Comparison of ENCODE assay signal across 1 cellular context in the genomic region with DNA sequence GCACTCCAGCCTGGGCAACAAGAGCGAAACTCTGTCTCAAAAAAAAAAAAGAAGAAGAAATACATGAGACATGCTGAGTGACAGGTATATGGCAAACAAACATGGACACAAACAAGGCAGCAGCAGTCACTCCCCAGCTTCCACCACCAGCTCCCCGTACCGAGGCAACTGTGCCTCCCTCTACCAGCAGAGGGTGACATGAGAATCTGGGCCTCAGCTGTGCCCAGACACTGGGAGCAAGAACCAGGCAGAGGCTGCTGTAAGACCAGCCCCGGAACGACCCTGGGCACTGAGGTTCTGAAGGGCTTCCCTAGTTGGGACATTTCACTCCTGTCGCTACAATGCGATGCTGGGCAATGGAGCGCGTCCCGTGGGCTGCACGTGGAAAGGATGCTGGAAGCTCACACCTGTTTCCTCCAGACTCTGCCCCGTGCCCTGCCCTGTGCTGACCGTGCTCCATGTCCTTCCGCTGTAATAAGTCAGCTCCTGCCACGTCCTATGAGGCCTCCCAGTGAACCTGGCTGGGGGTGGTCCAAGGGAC.
TF ChIP-seq lines count a peak whose summit lies in the region.

No MANE protein-coding gene starts in this region.

TF ChIP-seq in HepG2, 621 proteins besides CTCF, POLR2A, EP300 and RAD21:
- no peak for TF ChIP-seq ZNF430 (CRISPR knock-in tag; IDR thresholded peaks at IDR 0.05)
- peak; percentile 54; the same call in 1 of the 2 replicates for TF ChIP-seq SP4 (CRISPR knock-in tag; IDR thresholded peaks at IDR 0.05)
- TF ChIP-seq, protein P1, sequence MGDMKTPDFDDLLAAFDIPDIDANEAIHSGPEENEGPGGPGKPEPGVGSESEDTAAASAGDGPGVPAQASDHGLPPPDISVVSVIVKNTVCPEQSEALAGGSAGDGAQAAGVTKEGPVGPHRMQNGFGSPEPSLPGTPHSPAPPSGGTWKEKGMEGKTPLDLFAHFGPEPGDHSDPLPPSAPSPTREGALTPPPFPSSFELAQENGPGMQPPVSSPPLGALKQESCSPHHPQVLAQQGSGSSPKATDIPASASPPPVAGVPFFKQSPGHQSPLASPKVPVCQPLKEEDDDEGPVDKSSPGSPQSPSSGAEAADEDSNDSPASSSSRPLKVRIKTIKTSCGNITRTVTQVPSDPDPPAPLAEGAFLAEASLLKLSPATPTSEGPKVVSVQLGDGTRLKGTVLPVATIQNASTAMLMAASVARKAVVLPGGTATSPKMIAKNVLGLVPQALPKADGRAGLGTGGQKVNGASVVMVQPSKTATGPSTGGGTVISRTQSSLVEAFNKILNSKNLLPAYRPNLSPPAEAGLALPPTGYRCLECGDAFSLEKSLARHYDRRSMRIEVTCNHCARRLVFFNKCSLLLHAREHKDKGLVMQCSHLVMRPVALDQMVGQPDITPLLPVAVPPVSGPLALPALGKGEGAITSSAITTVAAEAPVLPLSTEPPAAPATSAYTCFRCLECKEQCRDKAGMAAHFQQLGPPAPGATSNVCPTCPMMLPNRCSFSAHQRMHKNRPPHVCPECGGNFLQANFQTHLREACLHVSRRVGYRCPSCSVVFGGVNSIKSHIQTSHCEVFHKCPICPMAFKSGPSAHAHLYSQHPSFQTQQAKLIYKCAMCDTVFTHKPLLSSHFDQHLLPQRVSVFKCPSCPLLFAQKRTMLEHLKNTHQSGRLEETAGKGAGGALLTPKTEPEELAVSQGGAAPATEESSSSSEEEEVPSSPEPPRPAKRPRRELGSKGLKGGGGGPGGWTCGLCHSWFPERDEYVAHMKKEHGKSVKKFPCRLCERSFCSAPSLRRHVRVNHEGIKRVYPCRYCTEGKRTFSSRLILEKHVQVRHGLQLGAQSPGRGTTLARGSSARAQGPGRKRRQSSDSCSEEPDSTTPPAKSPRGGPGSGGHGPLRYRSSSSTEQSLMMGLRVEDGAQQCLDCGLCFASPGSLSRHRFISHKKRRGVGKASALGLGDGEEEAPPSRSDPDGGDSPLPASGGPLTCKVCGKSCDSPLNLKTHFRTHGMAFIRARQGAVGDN (CRISPR knock-in tag; IDR thresholded peaks at IDR 0.05), result peak; percentile 37; the same call in 1 of the 2 replicates
- no peak for TF ChIP-seq SMYD3 (CRISPR knock-in tag; IDR thresholded peaks at IDR 0.05)
- TF ChIP-seq STAG1 (CRISPR knock-in tag; IDR thresholded peaks at IDR 0.05), result peak; percentile 65
- no peak for TF ChIP-seq SCMH1 (CRISPR knock-in tag; IDR thresholded peaks at IDR 0.05; ENCODE audit: borderline replicate concordance)
- no peak for TF ChIP-seq HHEX (CRISPR knock-in tag; IDR thresholded peaks at IDR 0.05)
- TF ChIP-seq, protein P2, sequence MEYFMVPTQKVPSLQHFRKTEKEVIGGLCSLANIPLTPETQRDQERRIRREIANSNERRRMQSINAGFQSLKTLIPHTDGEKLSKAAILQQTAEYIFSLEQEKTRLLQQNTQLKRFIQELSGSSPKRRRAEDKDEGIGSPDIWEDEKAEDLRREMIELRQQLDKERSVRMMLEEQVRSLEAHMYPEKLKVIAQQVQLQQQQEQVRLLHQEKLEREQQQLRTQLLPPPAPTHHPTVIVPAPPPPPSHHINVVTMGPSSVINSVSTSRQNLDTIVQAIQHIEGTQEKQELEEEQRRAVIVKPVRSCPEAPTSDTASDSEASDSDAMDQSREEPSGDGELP (IDR thresholded peaks at IDR 0.05; ENCODE audit: borderline replicate concordance, low read depth), result peak; percentile 39; the same call in 1 of the 2 replicates
- TF ChIP-seq PHF8 (CRISPR knock-in tag; IDR thresholded peaks at IDR 0.05), result no peak
- TF ChIP-seq JUN (CRISPR knock-in tag; IDR thresholded peaks at IDR 0.05), result no peak
- TF ChIP-seq CCDC6 (CRISPR knock-in tag; IDR thresholded peaks at IDR 0.05), result no peak
- TF ChIP-seq ZNF264 (CRISPR knock-in tag; IDR thresholded peaks at IDR 0.05), result no peak
- TF ChIP-seq TEAD3 (CRISPR knock-in tag; optimal IDR thresholded peaks at IDR 0.05; ENCODE audit: borderline replicate concordance), result no peak
- 0 out of 2 replicates have a peak, but pooled peaks have one; percentile 3 for TF ChIP-seq ZNF333 (CRISPR knock-in tag; IDR thresholded peaks at IDR 0.05; ENCODE audit: borderline replicate concordance)
- TF ChIP-seq XRCC5 (optimal IDR thresholded peaks at IDR 0.05; ENCODE audit: low read length), result peak; percentile 53
- peak; percentile 57; the same call in 1 of the 2 replicates for TF ChIP-seq SMC3 (IDR thresholded peaks at IDR 0.05; ENCODE audit: low read length)
- no peak for TF ChIP-seq ZNF24 (IDR thresholded peaks at IDR 0.05)
- TF ChIP-seq FOXK1 (CRISPR knock-in tag; IDR thresholded peaks at IDR 0.05; ENCODE audit: borderline replicate concordance, low read depth), result no peak
- TF ChIP-seq, protein P3, sequence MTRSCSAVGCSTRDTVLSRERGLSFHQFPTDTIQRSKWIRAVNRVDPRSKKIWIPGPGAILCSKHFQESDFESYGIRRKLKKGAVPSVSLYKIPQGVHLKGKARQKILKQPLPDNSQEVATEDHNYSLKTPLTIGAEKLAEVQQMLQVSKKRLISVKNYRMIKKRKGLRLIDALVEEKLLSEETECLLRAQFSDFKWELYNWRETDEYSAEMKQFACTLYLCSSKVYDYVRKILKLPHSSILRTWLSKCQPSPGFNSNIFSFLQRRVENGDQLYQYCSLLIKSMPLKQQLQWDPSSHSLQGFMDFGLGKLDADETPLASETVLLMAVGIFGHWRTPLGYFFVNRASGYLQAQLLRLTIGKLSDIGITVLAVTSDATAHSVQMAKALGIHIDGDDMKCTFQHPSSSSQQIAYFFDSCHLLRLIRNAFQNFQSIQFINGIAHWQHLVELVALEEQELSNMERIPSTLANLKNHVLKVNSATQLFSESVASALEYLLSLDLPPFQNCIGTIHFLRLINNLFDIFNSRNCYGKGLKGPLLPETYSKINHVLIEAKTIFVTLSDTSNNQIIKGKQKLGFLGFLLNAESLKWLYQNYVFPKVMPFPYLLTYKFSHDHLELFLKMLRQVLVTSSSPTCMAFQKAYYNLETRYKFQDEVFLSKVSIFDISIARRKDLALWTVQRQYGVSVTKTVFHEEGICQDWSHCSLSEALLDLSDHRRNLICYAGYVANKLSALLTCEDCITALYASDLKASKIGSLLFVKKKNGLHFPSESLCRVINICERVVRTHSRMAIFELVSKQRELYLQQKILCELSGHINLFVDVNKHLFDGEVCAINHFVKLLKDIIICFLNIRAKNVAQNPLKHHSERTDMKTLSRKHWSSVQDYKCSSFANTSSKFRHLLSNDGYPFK (CRISPR knock-in tag; IDR thresholded peaks at IDR 0.05; ENCODE audit: borderline replicate concordance), result peak; percentile 42; the same call in 1 of the 2 replicates
- TF ChIP-seq ATF7 (IDR thresholded peaks at IDR 0.05), result no peak
- TF ChIP-seq ATF7 (CRISPR knock-in tag; IDR thresholded peaks at IDR 0.05), result no peak
- TF ChIP-seq HNRNPL (IDR thresholded peaks at IDR 0.05; ENCODE audit: low read depth, low read length), result 0 out of 2 replicates have a peak, but pooled peaks have one; percentile 33
